ENCODE assay signal across 19 cellular contexts in genomic region chr2:78263571-78263970, GRCh38.
DNase-seq lines count a peak whose midpoint lies in the region; ATAC-seq and TF ChIP-seq lines count a peak whose summit lies in the region.
"Had no signal": no experiment of that assay in that cellular context is flagged by ENCODE, and none has a peak within 500 bp of the region (broad histone marks: within the 10 kb centered on the region; RNA-seq: fewer than 3 reads in every experiment).

No MANE protein-coding gene starts in this region.

- H3K9me3 ChIP-seq in Peyer's patch = no peaks in the 10 kb centered on the region
- H3K9me3 ChIP-seq: BLaER1 had no signal

- H3K36me3 ChIP-seq in Peyer's patch = no peaks in the 10 kb centered on the region
- H3K36me3 ChIP-seq: BLaER1 had no signal

- TF ChIP-seq POLR2A in Peyer's patch (IDR thresholded peaks at IDR 0.05) = no peak

- ATAC-seq in GM18517 (IDR thresholded peaks at IDR 0.05; ENCODE audit: unreplicated experiment) = no peak
- ATAC-seq: A549, PC-3 had no signal

- H3K27ac ChIP-seq in layer of hippocampus (ENCODE audit: low read depth, low read length) (peak overlapping the region; percentile 78), substantia nigra (ENCODE audit: low read depth, low read length, poor library complexity, severe bottlenecking) (peak overlapping the region; percentile 84), Peyer's patch (no peak overlapping the region)
- H3K27ac ChIP-seq: A549, BLaER1, KMS-11 had no signal

- H3K4me1 ChIP-seq in Peyer's patch = no peaks in the 10 kb centered on the region
- H3K4me1 ChIP-seq: A549, BLaER1 had no signal

- TF ChIP-seq CTCF in Peyer's patch (IDR thresholded peaks at IDR 0.05) = no peak

- DNase-seq in SW480 (ENCODE audit: low spot score) (peak; percentile 8), epidermal melanocyte (ENCODE audit: insufficient read length, low spot score) (peak; percentile 30), substantia nigra (lab: John Stamatoyannopoulos, UW) (peak in 28 of 49 donors; percentile 1 to 74 (median 28)), NCI-H82 (lab: John Stamatoyannopoulos, UW) (no peak), Peyer's patch (no peak), DMS53 (lab: John Stamatoyannopoulos, UW) (no peak)
- DNase-seq: CD4-positive, alpha-beta memory T cell; DMS79 treated with DMSO at 0.1 percent for 48 hours; MV-4-11; NCI-H187; NCI-H2227 treated with DMSO at 0.1 percent for 48 hours; NCI-H510A treated with DMSO at 0.1 percent for 48 hours; NCI-H774; PC-3 had no signal

- H3K27me3 ChIP-seq in layer of hippocampus (ENCODE audit: control insufficient read depth, insufficient read depth, low read length) (no peaks in the 10 kb centered on the region), Peyer's patch (no peaks in the 10 kb centered on the region)
- H3K27me3 ChIP-seq: BLaER1 had no signal

- H3K4me3 ChIP-seq in Peyer's patch = no peak overlapping the region
- H3K4me3 ChIP-seq: A549, BLaER1 had no signal

Comparison
In these comparisons a context has a peak if more than half of its experiments do, and no peak if none do; other contexts are left out.
1. DNase-seq: peak in SW480 (single experiment), epidermal melanocyte (single experiment) and substantia nigra (28 of 49); none in NCI-H82 (single experiment), Peyer's patch (0 of 3) and DMS53 (single experiment).
2. H3K27ac ChIP-seq: peak in layer of hippocampus (single experiment) and substantia nigra (single experiment); none in Peyer's patch (0 of 4).